9 cellular contexts compared by ENCODE assay signal in genomic region chr9:119368681-119369581, GRCh38. TPM values are rescaled to one million over a fixed set of nuclear protein-coding genes. Genes with fewer than 3 reads are reported as not detected.
DNase-seq lines count a peak whose midpoint lies in the region; ATAC-seq and TF ChIP-seq lines count a peak whose summit lies in the region.
"Had no signal": no experiment of that assay in that cellular context is flagged by ENCODE, and none has a peak within 500 bp of the region (broad histone marks: within the 10 kb centered on the region; RNA-seq: fewer than 3 reads in every experiment).

A gene with protein sequence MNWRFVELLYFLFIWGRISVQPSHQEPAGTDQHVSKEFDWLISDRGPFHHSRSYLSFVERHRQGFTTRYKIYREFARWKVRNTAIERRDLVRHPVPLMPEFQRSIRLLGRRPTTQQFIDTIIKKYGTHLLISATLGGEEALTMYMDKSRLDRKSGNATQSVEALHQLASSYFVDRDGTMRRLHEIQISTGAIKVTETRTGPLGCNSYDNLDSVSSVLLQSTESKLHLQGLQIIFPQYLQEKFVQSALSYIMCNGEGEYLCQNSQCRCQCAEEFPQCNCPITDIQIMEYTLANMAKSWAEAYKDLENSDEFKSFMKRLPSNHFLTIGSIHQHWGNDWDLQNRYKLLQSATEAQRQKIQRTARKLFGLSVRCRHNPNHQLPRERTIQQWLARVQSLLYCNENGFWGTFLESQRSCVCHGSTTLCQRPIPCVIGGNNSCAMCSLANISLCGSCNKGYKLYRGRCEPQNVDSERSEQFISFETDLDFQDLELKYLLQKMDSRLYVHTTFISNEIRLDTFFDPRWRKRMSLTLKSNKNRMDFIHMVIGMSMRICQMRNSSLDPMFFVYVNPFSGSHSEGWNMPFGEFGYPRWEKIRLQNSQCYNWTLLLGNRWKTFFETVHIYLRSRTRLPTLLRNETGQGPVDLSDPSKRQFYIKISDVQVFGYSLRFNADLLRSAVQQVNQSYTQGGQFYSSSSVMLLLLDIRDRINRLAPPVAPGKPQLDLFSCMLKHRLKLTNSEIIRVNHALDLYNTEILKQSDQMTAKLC (minus strand): TSS chr9:119369435. CDS start chr9:119313355, 56,080 bp downstream.

- no peak for TF ChIP-seq EP300 in esophagus muscularis mucosa (IDR thresholded peaks at IDR 0.05)
- no peak for TF ChIP-seq EP300 in neural cell (conservative IDR thresholded peaks at IDR 0.05; ENCODE audit: poor library complexity, severe bottlenecking)

- H3K79me2 ChIP-seq in neural cell (replicated peaks; ENCODE audit: insufficient read depth, low read length), result no peaks in the 10 kb centered on the region

- H3K27ac ChIP-seq in esophagus muscularis mucosa (replicated peaks in 1 of 4), result no peak within 1 kb of the TSS
- H3K27ac ChIP-seq in neural cell (ENCODE audit: low read length), result peak within 1 kb of the TSS; percentile 45

- H3K9me2 ChIP-seq in neural cell (ENCODE audit: insufficient read depth, low read length), result no peaks in the 10 kb centered on the region

- no peaks in the 10 kb centered on the region for H4K20me1 ChIP-seq in neural cell (ENCODE audit: insufficient read depth)

- DNase-seq in DMS53 treated with DMSO at 0.1 percent for 48 hours (lab: John Stamatoyannopoulos, UW; ENCODE audit: unreplicated experiment) (peak; percentile 71), NCI-H774 (lab: John Stamatoyannopoulos, UW) (peak; percentile 87), esophagus muscularis mucosa (ENCODE audit: extremely low spot score) (no peak), lower leg skin (ENCODE audit: low spot score in 2 of 2) (no peak)

- WGBS in esophagus muscularis mucosa, result 2% methylated on average over 40 of the region's 91 CpGs
- WGBS in lower leg skin, 2 donors, result 2% methylated on average over 35 to 78 of the region's 91 CpGs

- TF ChIP-seq RAD21 in neural cell (conservative IDR thresholded peaks at IDR 0.05), result peak; percentile 34

- no peaks in the 10 kb centered on the region for H3F3A ChIP-seq in neural cell (ENCODE audit: insufficient read depth, low read length, poor library complexity, severe bottlenecking)

- H3K4me2 ChIP-seq in neural cell (ENCODE audit: low read length), result peak within 1 kb of the TSS; percentile 74

- intact Hi-C loops in esophagus muscularis mucosa (cut with DNase I), result no loop called here
- intact Hi-C loops in lower leg skin (cut with DNase I; ENCODE audit: low total_unique reads), result no loop called here

- H3K27me3 ChIP-seq in esophagus muscularis mucosa, result peaks cover 0 to 69% (median 25%) of the 10 kb centered on the region in 4 donors
- H3K27me3 ChIP-seq in neural cell (ENCODE audit: insufficient read depth, low read depth, low read length), result peaks cover 25% of the 10 kb centered on the region

- H3K9ac ChIP-seq in neural cell (ENCODE audit: low read length), result peak within 1 kb of the TSS; percentile 73

- peaks cover 13 to 18% (median 16%) of the 10 kb centered on the region in 4 donors for H3K4me1 ChIP-seq in esophagus muscularis mucosa

- no peak for TF ChIP-seq POLR2A in esophagus muscularis mucosa (IDR thresholded peaks at IDR 0.05; ENCODE audit: low read depth)
- TF ChIP-seq POLR2A in lower leg skin (IDR thresholded peaks at IDR 0.05), result no peak

- H2AFZ ChIP-seq in neural cell (ENCODE audit: low read depth, low read length), result peak within 1 kb of the TSS; percentile 65

- no peak for ATAC-seq in HG03108 (IDR thresholded peaks at IDR 0.05; ENCODE audit: unreplicated experiment)
- no peak for ATAC-seq in GM21825 (IDR thresholded peaks at IDR 0.05; ENCODE audit: unreplicated experiment)
- ATAC-seq in GM18502 (IDR thresholded peaks at IDR 0.05; ENCODE audit: poor library complexity, unreplicated experiment), result no peak

- H3K9me3 ChIP-seq in esophagus muscularis mucosa (no peaks in the 10 kb centered on the region), neural cell (ENCODE audit: low read length) (no peaks in the 10 kb centered on the region)

- TF ChIP-seq CTCF in esophagus muscularis mucosa (IDR thresholded peaks at IDR 0.05) (no peak), neural cell (IDR thresholded peaks at IDR 0.05; ENCODE audit: poor library complexity, severe bottlenecking) (no peak), lower leg skin (IDR thresholded peaks at IDR 0.05) (no peak)

- H3K36me3 ChIP-seq in esophagus muscularis mucosa (no peaks in the 10 kb centered on the region), neural cell (ENCODE audit: insufficient read depth, low read length) (no peaks in the 10 kb centered on the region)

- H3K4me3 ChIP-seq in esophagus muscularis mucosa (peak within 1 kb of the TSS; percentile 35 to 40 (median 39)), neural cell (ENCODE audit: low read length) (peak within 1 kb of the TSS; percentile 80), lower leg skin (ENCODE audit: low read depth, poor library complexity, severe bottlenecking) (no peak within 1 kb of the TSS)

TF ChIP-seq in neural cell, 6 proteins besides CTCF, POLR2A, EP300 and RAD21:
- TF ChIP-seq MXI1 (conservative IDR thresholded peaks at IDR 0.05; ENCODE audit: poor library complexity, severe bottlenecking) (peak; percentile 56), POLR2AphosphoS5 (IDR thresholded peaks at IDR 0.05) (peak; percentile 53), TAF1 (IDR thresholded peaks at IDR 0.05; ENCODE audit: low read depth) (peak; percentile 74), EZH2 (IDR thresholded peaks at IDR 0.05; ENCODE audit: borderline replicate concordance, insufficient read depth, low read length, poor library complexity, severe bottlenecking) (no peak), SMC3 (conservative IDR thresholded peaks at IDR 0.05; ENCODE audit: poor library complexity) (peak; percentile 39)
- TF ChIP-seq, protein P1, sequence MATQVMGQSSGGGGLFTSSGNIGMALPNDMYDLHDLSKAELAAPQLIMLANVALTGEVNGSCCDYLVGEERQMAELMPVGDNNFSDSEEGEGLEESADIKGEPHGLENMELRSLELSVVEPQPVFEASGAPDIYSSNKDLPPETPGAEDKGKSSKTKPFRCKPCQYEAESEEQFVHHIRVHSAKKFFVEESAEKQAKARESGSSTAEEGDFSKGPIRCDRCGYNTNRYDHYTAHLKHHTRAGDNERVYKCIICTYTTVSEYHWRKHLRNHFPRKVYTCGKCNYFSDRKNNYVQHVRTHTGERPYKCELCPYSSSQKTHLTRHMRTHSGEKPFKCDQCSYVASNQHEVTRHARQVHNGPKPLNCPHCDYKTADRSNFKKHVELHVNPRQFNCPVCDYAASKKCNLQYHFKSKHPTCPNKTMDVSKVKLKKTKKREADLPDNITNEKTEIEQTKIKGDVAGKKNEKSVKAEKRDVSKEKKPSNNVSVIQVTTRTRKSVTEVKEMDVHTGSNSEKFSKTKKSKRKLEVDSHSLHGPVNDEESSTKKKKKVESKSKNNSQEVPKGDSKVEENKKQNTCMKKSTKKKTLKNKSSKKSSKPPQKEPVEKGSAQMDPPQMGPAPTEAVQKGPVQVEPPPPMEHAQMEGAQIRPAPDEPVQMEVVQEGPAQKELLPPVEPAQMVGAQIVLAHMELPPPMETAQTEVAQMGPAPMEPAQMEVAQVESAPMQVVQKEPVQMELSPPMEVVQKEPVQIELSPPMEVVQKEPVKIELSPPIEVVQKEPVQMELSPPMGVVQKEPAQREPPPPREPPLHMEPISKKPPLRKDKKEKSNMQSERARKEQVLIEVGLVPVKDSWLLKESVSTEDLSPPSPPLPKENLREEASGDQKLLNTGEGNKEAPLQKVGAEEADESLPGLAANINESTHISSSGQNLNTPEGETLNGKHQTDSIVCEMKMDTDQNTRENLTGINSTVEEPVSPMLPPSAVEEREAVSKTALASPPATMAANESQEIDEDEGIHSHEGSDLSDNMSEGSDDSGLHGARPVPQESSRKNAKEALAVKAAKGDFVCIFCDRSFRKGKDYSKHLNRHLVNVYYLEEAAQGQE (IDR thresholded peaks at IDR 0.05; ENCODE audit: borderline replicate concordance), result no peak
TF ChIP-seq in neural cell: peak in this region for 4.

RNA-seq across cellular contexts. Expression of the gene that starts here (rescaled TPM):
- total RNA-seq in esophagus muscularis mucosa, result not detected
- polyA plus RNA-seq in neural cell, result 15.6 and 20.3 TPM in 2 replicates
- 30.7 TPM in 2 replicates for polyA minus RNA-seq in neural cell
- under 1 TPM in 2 of 4 donors, not detected in 2; 0.10 to 0.16 TPM for total RNA-seq in lower leg skin
- polyA plus RNA-seq: adipose tissue had no signal

Comparison
In these comparisons a context has a peak if more than half of its experiments do, and no peak if none do; other contexts are left out.
1. DNase-seq: peak in DMS53 treated with DMSO at 0.1 percent for 48 hours (single experiment) and NCI-H774 (single experiment); none in esophagus muscularis mucosa (single experiment) and lower leg skin (0 of 2).